In genomic region chr5:149039501-149039900, GRCh38 we compare ENCODE assay signal across 1 cellular context.
TF ChIP-seq lines count a peak whose summit lies in the region.

No MANE protein-coding gene starts in this region.

TF ChIP-seq in endothelial cell of umbilical vein, 7 proteins besides CTCF, POLR2A, EP300 and RAD21:
- no peak for TF ChIP-seq MYC (IDR thresholded peaks at IDR 0.05; ENCODE audit: low read depth, low read length)
- no peak for TF ChIP-seq POLR2AphosphoS5 (IDR thresholded peaks at IDR 0.05; ENCODE audit: insufficient read depth, low read depth, low read length)
- TF ChIP-seq MAX (IDR thresholded peaks at IDR 0.05; ENCODE audit: insufficient read depth, insufficient read length): no peak
- TF ChIP-seq EZH2 (IDR thresholded peaks at IDR 0.05; ENCODE audit: borderline replicate concordance, low read depth, low read length, severe bottlenecking): no peak
- no peak for TF ChIP-seq FOS (IDR thresholded peaks at IDR 0.05; ENCODE audit: borderline replicate concordance, insufficient read depth, low read length)
- no peak for TF ChIP-seq GATA2 (IDR thresholded peaks at IDR 0.05; ENCODE audit: insufficient read depth, insufficient read length, low read depth, low read length)
- no peak for TF ChIP-seq JUN (IDR thresholded peaks at IDR 0.05; ENCODE audit: borderline replicate concordance, insufficient read depth, insufficient read length, low read depth)
